In genomic region chr1:28886731-28887417, GRCh38 we compare ENCODE assay signal across 1 cellular context.
A peak's percentile ranks its signal among the peaks of the same experiment; 100 is the strongest.
TF ChIP-seq lines count a peak whose summit lies in the region.

No MANE protein-coding gene starts in this region.

TF ChIP-seq in K562, 482 proteins besides CTCF, POLR2A, EP300 and RAD21 (continued from another document and continues in another):
- peak; percentile 44 for TF ChIP-seq MXD1 (CRISPR knock-in tag; IDR thresholded peaks at IDR 0.05; ENCODE audit: borderline replicate concordance, poor library complexity, severe bottlenecking)
- TF ChIP-seq RAD51 (IDR thresholded peaks at IDR 0.05; ENCODE audit: borderline replicate concordance, low read depth) = peak; percentile 80
- TF ChIP-seq ZNF280B (CRISPR knock-in tag; IDR thresholded peaks at IDR 0.05) = no peak
- TF ChIP-seq KLF1 (tag; IDR thresholded peaks at IDR 0.05) = 0 out of 2 replicates have a peak, but pooled peaks have one; percentile 23
- peak; percentile 69; the same call in 1 of the 2 replicates for TF ChIP-seq ARID4B (CRISPR knock-in tag; IDR thresholded peaks at IDR 0.05)
- TF ChIP-seq TOE1 (IDR thresholded peaks at IDR 0.05; ENCODE audit: borderline replicate concordance) = peak; percentile 64; the same call in 1 of the 2 replicates
- no peak for TF ChIP-seq TOE1 (CRISPR knock-in tag; IDR thresholded peaks at IDR 0.05; ENCODE audit: borderline replicate concordance, low read depth)
- TF ChIP-seq HSF4 (CRISPR knock-in tag; IDR thresholded peaks at IDR 0.05; ENCODE audit: borderline replicate concordance) = peak; percentile 72; the same call in 1 of the 2 replicates
- TF ChIP-seq ZNF175 (CRISPR knock-in tag; IDR thresholded peaks at IDR 0.05; ENCODE audit: low read depth) = peak; percentile 86; the same call in 1 of the 2 replicates
- 0 out of 2 replicates have a peak, but pooled peaks have one; percentile 56 for TF ChIP-seq HOMEZ (CRISPR knock-in tag; IDR thresholded peaks at IDR 0.05)
- TF ChIP-seq HDAC2 (IDR thresholded peaks at IDR 0.05) = no peak
- TF ChIP-seq SP2 (IDR thresholded peaks at IDR 0.05; ENCODE audit: extremely low read depth, low read depth, low read length, poor library complexity, severe bottlenecking) = peak; percentile 92
- TF ChIP-seq ZEB2 (IDR thresholded peaks at IDR 0.05) = peak; percentile 71; the same call in 1 of the 2 replicates
- TF ChIP-seq MTA2 (IDR thresholded peaks at IDR 0.05; ENCODE audit: low read depth) = 0 out of 2 replicates have a peak, but pooled peaks have one; percentile 20
- TF ChIP-seq ZNF224 (CRISPR knock-in tag; IDR thresholded peaks at IDR 0.05) = no peak
- TF ChIP-seq ETS1 (conservative IDR thresholded peaks at IDR 0.05; ENCODE audit: control insufficient read depth, low read depth, low read length) = 0 out of 2 replicates have a peak, but pooled peaks have one; percentile 27
- peak; percentile 63 for TF ChIP-seq CHD2 (IDR thresholded peaks at IDR 0.05; ENCODE audit: low read depth, low read length)
- peak; percentile 77; the same call in 1 of the 2 replicates for TF ChIP-seq SP1 (CRISPR knock-in tag; IDR thresholded peaks at IDR 0.05)
- no peak for TF ChIP-seq COPS2 (conservative IDR thresholded peaks at IDR 0.05)
- peak; percentile 39; the same call in 1 of the 2 replicates for TF ChIP-seq ZKSCAN8 (CRISPR knock-in tag; IDR thresholded peaks at IDR 0.05)
- TF ChIP-seq GABPB1 (CRISPR knock-in tag; IDR thresholded peaks at IDR 0.05) = peak; percentile 54
- no peak for TF ChIP-seq SNRNP70 (optimal IDR thresholded peaks at IDR 0.05; ENCODE audit: low read depth, low read length)
- TF ChIP-seq POLR3A (IDR thresholded peaks at IDR 0.05; ENCODE audit: borderline replicate concordance, extremely low read depth, insufficient read depth, insufficient read length) = no peak
- no peak for TF ChIP-seq EHMT2 (IDR thresholded peaks at IDR 0.05)
- peak; percentile 44; the same call in 1 of the 2 replicates for TF ChIP-seq PYGO2 (tag; IDR thresholded peaks at IDR 0.05)
- 0 out of 2 replicates have a peak, but pooled peaks have one; percentile 85 for TF ChIP-seq ZNF609 (CRISPR knock-in tag; IDR thresholded peaks at IDR 0.05; ENCODE audit: borderline replicate concordance)
- 0 out of 2 replicates have a peak, but pooled peaks have one; percentile 70 for TF ChIP-seq ELF1 (tag; IDR thresholded peaks at IDR 0.05)
- no peak for TF ChIP-seq ZBTB2 (IDR thresholded peaks at IDR 0.05)
- no peak for TF ChIP-seq NR2C1 (IDR thresholded peaks at IDR 0.05)
- TF ChIP-seq NR2C1 (tag; IDR thresholded peaks at IDR 0.05) = peak; percentile 71
- TF ChIP-seq CREB3 (tag; conservative IDR thresholded peaks at IDR 0.05; ENCODE audit: low read depth) = peak; percentile 87; the same call in 1 of the 2 replicates
- peak in 2 of 3 experiments; percentile 36 to 41 for TF ChIP-seq YY1 (IDR thresholded peaks at IDR 0.05; ENCODE audit: borderline replicate concordance in 1 of 3, control insufficient read depth in 1 of 3, extremely low read depth in 1 of 3, insufficient read depth in 3 of 3, insufficient read length in 1 of 3, insufficient replicate concordance in 2 of 3, low read depth in 1 of 3, low read length in 2 of 3)
- TF ChIP-seq KDM5B (IDR thresholded peaks at IDR 0.05; ENCODE audit: insufficient replicate concordance, low read depth, low read length) = peak; percentile 50
- TF ChIP-seq CBFA2T2 (conservative IDR thresholded peaks at IDR 0.05) = 0 out of 2 replicates have a peak, but pooled peaks have one; percentile 28
- TF ChIP-seq ZBTB33 (CRISPR knock-in tag; IDR thresholded peaks at IDR 0.05) = peak; percentile 8
- TF ChIP-seq CBX5 (IDR thresholded peaks at IDR 0.05; ENCODE audit: borderline replicate concordance, low read depth) = no peak
- no peak for TF ChIP-seq ZBTB5 (IDR thresholded peaks at IDR 0.05)
